ENCODE assay signal across 8 cellular contexts in genomic region chr10:133373104-133373624, GRCh38. TPM values are rescaled to one million over a fixed set of nuclear protein-coding genes. Genes with fewer than 3 reads are reported as not detected.
DNase-seq lines count a peak whose midpoint lies in the region; ATAC-seq and TF ChIP-seq lines count a peak whose summit lies in the region.

Gene ECHS1, minus strand, starts transcription at chr10:133373354. Its CDS starts 21 bp downstream, at chr10:133373333.

- under 1% methylated on average over 57 of the region's 57 CpGs for WGBS in right cardiac atrium

- H3K9me3 ChIP-seq in right cardiac atrium (ENCODE audit: control insufficient read depth, low read length) (no peaks in the 10 kb centered on the region), uterus (no peaks in the 10 kb centered on the region)

- H3K36me3 ChIP-seq in uterus = no peaks in the 10 kb centered on the region

- intact Hi-C loops in T-helper 2 cell treated with Interferon-gamma antibody and Interleukin-4, amounts not matched to agents 100 ng/mL and 5 ng/mL, for 36 hours (cut with micrococcal nuclease) = loop anchor here (1.0 kb wide), 3 partner anchors 13 to 64 kb away; partner anchors contain the start of gene MTG1
- intact Hi-C loops in right cardiac atrium (cut with DNase I) = no loop called here
- intact Hi-C loops in uterus (cut with DNase I; ENCODE audit: low total_unique reads) = no loop called here

- H3K4me3 ChIP-seq in right cardiac atrium (ENCODE audit: low read length) = peak within 1 kb of the TSS; percentile 80
- peak within 1 kb of the TSS; percentile 90 to 93 for H3K4me3 ChIP-seq in uterus

- H3K27me3 ChIP-seq in right cardiac atrium (ENCODE audit: control insufficient read depth, insufficient read depth) (no peaks in the 10 kb centered on the region), uterus (no peaks in the 10 kb centered on the region)

- no peak for TF ChIP-seq CTCF in uterus (IDR thresholded peaks at IDR 0.05)

- DNase-seq in NCI-H187 (lab: John Stamatoyannopoulos, UW) (peak; percentile 50 to 75), anterior cingulate cortex (lab: John Stamatoyannopoulos, UW) (peak; percentile 32 to 96 (median 90)), right cardiac atrium (peak; percentile 97 to 99 (median 99)), putamen (ENCODE audit: low spot score) (peak; percentile 94), uterus (peak; percentile 94 to 97)

- TF ChIP-seq POLR2A in uterus (IDR thresholded peaks at IDR 0.05) = peak in 1 of 2 donors; percentile 73

- ATAC-seq in GM18498 (IDR thresholded peaks at IDR 0.05; ENCODE audit: unreplicated experiment) (peak; percentile 96), HG02943 (IDR thresholded peaks at IDR 0.05; ENCODE audit: low read depth, unreplicated experiment) (peak; percentile 89), right cardiac atrium (peak; percentile 98)

- peak within 1 kb of the TSS; percentile 55 for H3K27ac ChIP-seq in right cardiac atrium (ENCODE audit: low read length)
- peak within 1 kb of the TSS; percentile 82 to 91 for H3K27ac ChIP-seq in uterus

- H3K4me1 ChIP-seq in right cardiac atrium (ENCODE audit: control insufficient read depth, insufficient read depth, low read length) (no peaks in the 10 kb centered on the region), uterus (peaks cover 0 to 4% of the 10 kb centered on the region in 2 donors)

RNA-seq across cellular contexts. Expression of gene ECHS1, which starts in this region (rescaled TPM):
- 40.8 and 41.2 TPM in 2 replicates for total RNA-seq in T-helper 2 cell treated with Interferon-gamma antibody and Interleukin-4, amounts not matched to agents 100 ng/mL and 5 ng/mL, for 36 hours
- total RNA-seq in right cardiac atrium (100 to 1,000 TPM in 2 of 4 donors, 10 to 100 TPM in 2; 91.0 to 124 (median 107) TPM), uterus (10 to 100 TPM; 28.2 to 48.8 (median 45.1) TPM)
- polyA plus RNA-seq in right cardiac atrium = 177 TPM

Comparison
In these comparisons a context has a peak if more than half of its experiments do, and no peak if none do; other contexts are left out.
1. Peak in every context shown above with its lines: DNase-seq, ATAC-seq, H3K4me3 ChIP-seq and H3K27ac ChIP-seq.